ENCODE assay signal across 1 cellular context in genomic region chr12:49540229-49541139, GRCh38.
TF ChIP-seq lines count a peak whose summit lies in the region.

No MANE protein-coding gene starts in this region.

TF ChIP-seq in SK-N-SH treated with all-trans-retinoic acid at 6 μM for 48 hours, 23 proteins besides CTCF, POLR2A, EP300 and RAD21 (continued from another document):
- no peak for TF ChIP-seq GLIS3 (CRISPR knock-in tag; IDR thresholded peaks at IDR 0.05)
- TF ChIP-seq OSR1 (CRISPR knock-in tag; IDR thresholded peaks at IDR 0.05) = no peak
- TF ChIP-seq CSDC2 (CRISPR knock-in tag; IDR thresholded peaks at IDR 0.05) = no peak
- TF ChIP-seq RARB (CRISPR knock-in tag; IDR thresholded peaks at IDR 0.05) = no peak
- TF ChIP-seq POU6F1 (CRISPR knock-in tag; IDR thresholded peaks at IDR 0.05; ENCODE audit: borderline replicate concordance, low read depth) = no peak
TF ChIP-seq in SK-N-SH treated with all-trans-retinoic acid at 6 μM for 48 hours: peak in this region for 0.
